Comparison of ENCODE assay signal across 12 cellular contexts in the genomic region with DNA sequence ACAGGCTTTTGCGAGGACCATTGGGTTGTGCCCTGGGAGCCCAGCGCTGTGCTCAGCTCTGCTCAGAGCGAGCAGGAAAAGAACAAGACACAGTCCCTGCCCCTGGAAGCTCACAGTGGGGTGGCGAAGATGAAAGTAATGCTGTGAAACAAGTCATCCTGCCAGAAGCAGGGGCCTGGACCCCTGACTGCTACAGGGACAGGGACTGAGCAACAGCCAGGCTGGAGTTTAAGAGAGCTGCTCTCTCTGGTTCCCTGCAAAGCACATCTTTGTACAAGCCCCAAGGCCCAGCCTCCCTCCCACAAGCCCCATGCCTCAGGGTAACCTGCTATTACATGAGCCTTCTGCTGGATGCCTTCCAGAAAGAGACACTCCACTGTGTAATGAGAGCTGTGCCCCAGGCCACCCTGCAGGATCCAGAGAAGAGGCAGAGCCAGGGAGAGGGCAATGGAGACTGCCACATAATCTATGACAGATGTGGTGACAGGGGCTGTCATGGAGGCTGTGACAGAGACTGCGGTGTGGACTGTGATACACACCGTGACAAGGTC. TPM values are rescaled to one million over a fixed set of nuclear protein-coding genes. Genes with fewer than 3 reads are reported as not detected.
DNase-seq lines count a peak whose midpoint lies in the region; TF ChIP-seq lines count a peak whose summit lies in the region.
"Had no signal": no experiment of that assay in that cellular context is flagged by ENCODE, and none has a peak within 500 bp of the region (broad histone marks: within the 10 kb centered on the region; RNA-seq: fewer than 3 reads in every experiment).

No MANE protein-coding gene starts in this region.

- DNase-seq in COR-L47 (lab: John Stamatoyannopoulos, UW) = peak; percentile 89
- DNase-seq in NCI-H128 (lab: John Stamatoyannopoulos, UW; ENCODE audit: unreplicated experiment) = peak; percentile 44
- DNase-seq in NCI-H345 treated with DMSO at 0.1 percent for 48 hours (lab: John Stamatoyannopoulos, UW; ENCODE audit: unreplicated experiment) = peak; percentile 84
- peak in 1 of 2 donors; percentile 85 for DNase-seq in cardiac muscle cell (ENCODE audit: low read depth in 1 of 2, low spot score in 1 of 2)
- no peak for DNase-seq in ascending aorta (ENCODE audit: low spot score in 2 of 2)
- no peak for DNase-seq in HUDEP-2 (lab: John Stamatoyannopoulos, UW; ENCODE audit: unreplicated experiment in 76 of 76)
- DNase-seq in stimulated activated naive CD4-positive, alpha-beta T cell treated with Interleukin-2 at 50 U/mL for 16 hours (lab: John Stamatoyannopoulos, UW) = no peak
- no peak for DNase-seq in nucleus accumbens (lab: John Stamatoyannopoulos, UW)
- DNase-seq: activated CD4-positive, CD25-positive, alpha-beta regulatory T cell treated with anti-CD3 and anti-CD28 coated beads, Interleukin-2, amount 50 U/mL, for 72 hours; activated T-cell treated with anti-CD3 and anti-CD28 coated beads, Interleukin-2, amount 50 U/mL, for 4 hours; NCI-H1930; stimulated activated CD4-positive, alpha-beta T cell treated with anti-CD3 and anti-CD28 coated beads, Interleukin-2, amount 100 ng/mL, for 24 hours had no signal

- no peaks in the 10 kb centered on the region for H3K27me3 ChIP-seq in cardiac muscle cell
- H3K27me3 ChIP-seq in ascending aorta = no peaks in the 10 kb centered on the region

- H3K4me1 ChIP-seq in cardiac muscle cell (ENCODE audit: low read depth) = peaks cover 57% of the 10 kb centered on the region
- no peaks in the 10 kb centered on the region for H3K4me1 ChIP-seq in ascending aorta

- intact Hi-C loops in ascending aorta (cut with DNase I) = no loop called here

- H3K36me3 ChIP-seq in cardiac muscle cell (no peaks in the 10 kb centered on the region), ascending aorta (no peaks in the 10 kb centered on the region)

- no peaks in the 10 kb centered on the region for H3K9me3 ChIP-seq in cardiac muscle cell (ENCODE audit: low read depth)
- H3K9me3 ChIP-seq in ascending aorta = no peaks in the 10 kb centered on the region

- no peak for TF ChIP-seq CTCF in cardiac muscle cell (IDR thresholded peaks at IDR 0.05; ENCODE audit: low read depth, low read length)
- TF ChIP-seq CTCF in ascending aorta (IDR thresholded peaks at IDR 0.05) = no peak

- peak overlapping the region; percentile 96 for H3K27ac ChIP-seq in cardiac muscle cell
- H3K27ac ChIP-seq in ascending aorta = no peak overlapping the region

- H3K4me3 ChIP-seq in cardiac muscle cell = no peak overlapping the region
- no peak overlapping the region for H3K4me3 ChIP-seq in ascending aorta

RNA-seq across cellular contexts. Expression of gene HCN4, which starts 7.1 kb away (rescaled TPM):
- total RNA-seq in cardiac muscle cell = 93.1 and 159 TPM in 2 replicates
- 59.2 and 102 TPM in 2 replicates for polyA plus RNA-seq in cardiac muscle cell
- not detected for total RNA-seq in ascending aorta
- total RNA-seq: activated T-cell treated with anti-CD3 and anti-CD28 coated beads, Interleukin-2, amount 50 U/mL, for 4 hours had no signal

Comparison
In these comparisons a context has a peak if more than half of its experiments do, and no peak if none do; other contexts are left out.
1. DNase-seq: peak in COR-L47 (single experiment), NCI-H128 (single experiment) and NCI-H345 treated with DMSO at 0.1 percent for 48 hours (single experiment); none in ascending aorta (0 of 2), HUDEP-2 (0 of 76), stimulated activated naive CD4-positive, alpha-beta T cell treated with Interleukin-2 at 50 U/mL for 16 hours (single experiment) and nucleus accumbens (0 of 56).
2. RNA of gene HCN4, which starts 7.1 kb away (total RNA-seq): 93.1 to 159 TPM in cardiac muscle cell; not detected in ascending aorta (single experiment); every median in the first group is over 10 times any median in the second.